Comparison of ENCODE assay signal across 11 cellular contexts in genomic region chr3:72031581-72031980, GRCh38.
A peak's percentile ranks its signal among the peaks of the same experiment; 100 is the strongest.
DNase-seq lines count a peak whose midpoint lies in the region; ATAC-seq and TF ChIP-seq lines count a peak whose summit lies in the region.
"Had no signal": no experiment of that assay in that cellular context is flagged by ENCODE, and none has a peak within 500 bp of the region (broad histone marks: within the 10 kb centered on the region; RNA-seq: fewer than 3 reads in every experiment).

No MANE protein-coding gene starts in this region.

- no peak for TF ChIP-seq CTCF in omental fat pad (IDR thresholded peaks at IDR 0.05)

- no peak overlapping the region for H3K27ac ChIP-seq in epithelial cell of prostate
- H3K27ac ChIP-seq: hepatocyte had no signal

- peak; percentile 56 for DNase-seq in GM04504 (ENCODE audit: low read depth)
- DNase-seq in NOMO-1 treated with dmso at 0.1 percent for 144 hours (lab: John Stamatoyannopoulos, UW; ENCODE audit: unreplicated experiment) = peak; percentile 76
- peak; percentile 34 for DNase-seq in epithelial cell of prostate (ENCODE audit: low read depth, low spot score)
- no peak for DNase-seq in omental fat pad (ENCODE audit: low spot score)
- DNase-seq in dedifferentiated amniotic fluid mesenchymal stem cell (ENCODE audit: extremely low spot score) = no peak
- DNase-seq in HPDE6-E6E7 (ENCODE audit: extremely low spot score) = no peak
- DNase-seq: NCI-H1436, SHP77 had no signal

- ATAC-seq in omental fat pad (ENCODE audit: low FRiP score) (peak; percentile 75), HG02840 (IDR thresholded peaks at IDR 0.05; ENCODE audit: low FRiP score, unreplicated experiment) (no peak), GM21825 (IDR thresholded peaks at IDR 0.05; ENCODE audit: unreplicated experiment) (no peak)

Comparison
In these comparisons a context has a peak if more than half of its experiments do, and no peak if none do; other contexts are left out.
1. DNase-seq: peak in GM04504 (single experiment), NOMO-1 treated with dmso at 0.1 percent for 144 hours (single experiment) and epithelial cell of prostate (single experiment); none in omental fat pad (single experiment), dedifferentiated amniotic fluid mesenchymal stem cell (single experiment) and HPDE6-E6E7 (single experiment).